ENCODE assay signal across 8 cellular contexts in genomic region chr5:149271717-149272558, GRCh38. TPM values are rescaled to one million over a fixed set of nuclear protein-coding genes. Genes with fewer than 3 reads are reported as not detected.
DNase-seq lines count a peak whose midpoint lies in the region; ATAC-seq and TF ChIP-seq lines count a peak whose summit lies in the region.

Gene AFAP1L1 (plus strand): TSS chr5:149271859. CDS start chr5:149271969, 110 bp downstream.

- H3K36me3 ChIP-seq in cardiac muscle cell, result no peaks in the 10 kb centered on the region

- H3K9me3 ChIP-seq in cardiac muscle cell (ENCODE audit: low read depth), result no peaks in the 10 kb centered on the region

- ATAC-seq in HG02938 (IDR thresholded peaks at IDR 0.05; ENCODE audit: unreplicated experiment), result no peak
- ATAC-seq in GM18861 (IDR thresholded peaks at IDR 0.05; ENCODE audit: unreplicated experiment), result no peak

- no peak within 1 kb of the TSS for H3K27ac ChIP-seq in cardiac muscle cell

- H3K4me3 ChIP-seq in cardiac muscle cell, result peak within 1 kb of the TSS; percentile 63

- peaks cover 11% of the 10 kb centered on the region for H3K27me3 ChIP-seq in cardiac muscle cell

- H3K4me1 ChIP-seq in cardiac muscle cell (ENCODE audit: low read depth), result peaks cover 17% of the 10 kb centered on the region

- peak; percentile 50 for DNase-seq in NCI-H2227 (lab: John Stamatoyannopoulos, UW; ENCODE audit: unreplicated experiment)
- no peak for DNase-seq in NCI-H2227 treated with DMSO at 0.1 percent for 48 hours (lab: John Stamatoyannopoulos, UW)
- peak; percentile 78 for DNase-seq in NCI-H345 treated with DMSO at 0.1 percent for 48 hours (lab: John Stamatoyannopoulos, UW; ENCODE audit: unreplicated experiment)
- DNase-seq in amniotic epithelial cell (ENCODE audit: low read depth), result peak; percentile 29
- DNase-seq in cardiac muscle cell (ENCODE audit: low read depth in 1 of 2, low spot score in 1 of 2), result peak; percentile 53 to 79
- peak in 35 of 56 donors; percentile 5 to 64 (median 21) for DNase-seq in nucleus accumbens (lab: John Stamatoyannopoulos, UW)

- no peak for TF ChIP-seq CTCF in cardiac muscle cell (IDR thresholded peaks at IDR 0.05; ENCODE audit: low read depth, low read length)

RNA-seq across cellular contexts. Expression of gene AFAP1L1, which starts in this region (rescaled TPM):
- 30.5 and 39.3 TPM in 2 replicates for total RNA-seq in cardiac muscle cell
- polyA plus RNA-seq in cardiac muscle cell, result 24.0 and 38.7 TPM in 2 replicates
